Comparison of ENCODE assay signal across 8 cellular contexts in the genomic region with DNA sequence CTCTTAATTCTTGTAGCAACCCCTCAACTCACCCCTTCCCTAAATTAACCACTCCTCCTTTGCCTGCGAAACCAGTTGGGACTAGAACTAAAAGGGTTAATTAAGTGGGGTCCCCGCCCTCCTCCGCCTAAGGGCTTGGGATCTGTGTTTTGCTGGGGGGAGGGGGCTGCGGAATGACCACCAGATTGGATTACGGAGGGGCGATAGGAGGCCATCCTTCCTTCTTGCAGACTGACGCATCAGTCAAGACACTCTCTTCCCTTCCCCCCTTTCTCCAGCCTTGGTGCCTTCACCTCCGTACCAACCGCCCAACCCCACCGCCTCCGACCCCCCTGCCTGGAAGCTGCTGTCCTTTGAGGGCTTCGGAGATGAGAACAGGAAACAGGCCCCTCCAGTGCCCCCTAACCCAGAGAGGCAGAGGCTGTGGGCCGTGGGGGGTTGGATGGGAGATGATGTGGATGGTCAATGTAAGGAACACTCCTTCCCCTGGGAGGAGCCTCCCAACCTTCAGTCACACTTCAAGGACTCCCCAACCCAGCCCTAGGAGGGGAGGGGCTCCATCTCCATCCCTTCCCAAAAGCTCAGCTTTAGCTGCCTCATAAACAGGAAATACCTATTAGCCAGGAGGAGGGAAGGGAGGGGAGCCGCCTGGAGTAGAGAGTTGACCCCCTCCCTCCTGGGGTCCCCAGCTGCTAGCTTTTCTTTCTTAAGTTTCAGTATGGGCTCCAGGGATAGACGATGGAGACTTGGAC. TPM values are rescaled to one million over a fixed set of nuclear protein-coding genes. Genes with fewer than 3 reads are reported as not detected.
DNase-seq lines count a peak whose midpoint lies in the region; ATAC-seq and TF ChIP-seq lines count a peak whose summit lies in the region.

No MANE protein-coding gene starts in this region.

- H3K9me3 ChIP-seq in T-helper 17 cell (ENCODE audit: control insufficient read depth, low read length, poor library complexity, severe bottlenecking) (no peaks in the 10 kb centered on the region), upper lobe of left lung (no peaks in the 10 kb centered on the region)

- H3K4me3 ChIP-seq in GM08714 (ENCODE audit: low read length) (peak overlapping the region; percentile 81), upper lobe of left lung (peak overlapping the region; percentile 77 to 90 (median 86))

- peak in 3 of 4 donors; percentile 12 to 33 (median 24) for TF ChIP-seq POLR2A in upper lobe of left lung (IDR thresholded peaks at IDR 0.05)

- H3K27ac Mint-ChIP-seq in T-helper 17 cell (peak overlapping the region; percentile 95), endothelial cell (ENCODE audit: unreplicated experiment) (peak overlapping the region; percentile 92)

- peaks cover 42 to 47% (median 45%) of the 10 kb centered on the region in 4 donors for H3K4me1 ChIP-seq in upper lobe of left lung

- H3K4me1 Mint-ChIP-seq in T-helper 17 cell, result peaks cover 43% of the 10 kb centered on the region
- peaks cover 56% of the 10 kb centered on the region for H3K4me1 Mint-ChIP-seq in endothelial cell (ENCODE audit: unreplicated experiment)

- DNase-seq in A172 (ENCODE audit: low spot score) (peak; percentile 49), T-helper 17 cell (no peak), endothelial cell (ENCODE audit: low spot score) (peak; percentile 49), middle frontal gyrus (ENCODE audit: extremely low spot score, low spot score) (peak; percentile 46), upper lobe of left lung (peak; percentile 69 to 71), NCI-H2029 (lab: John Stamatoyannopoulos, UW) (no peak)

- H3K27ac ChIP-seq in upper lobe of left lung, result peak overlapping the region; percentile 94 to 99 (median 98)

- H3K27me3 Mint-ChIP-seq in T-helper 17 cell, result no peaks in the 10 kb centered on the region
- peaks cover 14% of the 10 kb centered on the region for H3K27me3 Mint-ChIP-seq in endothelial cell (ENCODE audit: unreplicated experiment)

- TF ChIP-seq EP300 in upper lobe of left lung (IDR thresholded peaks at IDR 0.05), result no peak

- no peaks in the 10 kb centered on the region for H3K27me3 ChIP-seq in upper lobe of left lung

- ATAC-seq in T-helper 17 cell (no peak), upper lobe of left lung (ENCODE audit: low FRiP score in 2 of 2) (peak in 1 of 2 donors; percentile 61)
- no peak for ATAC-seq in activated CD4-positive, CD25-positive, alpha-beta regulatory T cell treated with anti-CD3 and anti-CD28 coated beads, Interleukin-2, amount 50 U/mL, for 24 hours

- TF ChIP-seq CTCF in endothelial cell (IDR thresholded peaks at IDR 0.05; ENCODE audit: unreplicated experiment) (no peak), upper lobe of left lung (IDR thresholded peaks at IDR 0.05) (no peak)

- H3K4me3 Mint-ChIP-seq in T-helper 17 cell (peak overlapping the region; percentile 94), endothelial cell (ENCODE audit: unreplicated experiment) (peak overlapping the region; percentile 91)

- no peaks in the 10 kb centered on the region for H3K36me3 ChIP-seq in upper lobe of left lung

- H3K9me3 Mint-ChIP-seq in endothelial cell (ENCODE audit: unreplicated experiment), result no peaks in the 10 kb centered on the region

- no peaks in the 10 kb centered on the region for H3K36me3 Mint-ChIP-seq in T-helper 17 cell (ENCODE audit: low read depth)
- no peaks in the 10 kb centered on the region for H3K36me3 Mint-ChIP-seq in endothelial cell (ENCODE audit: low read depth, unreplicated experiment)

- 3 to 11% methylated on average over 10 to 15 of the region's 15 CpGs for WGBS in upper lobe of left lung, 2 donors

RNA-seq across cellular contexts. Expression of gene LDB1, which starts 1.0 kb away (rescaled TPM):
- 27.3 and 29.0 TPM in 2 replicates for total RNA-seq in A172 (2014; rRNA removed; shearing (Covaris generic))
- 100 to 1,000 TPM; 104 to 112 TPM for total RNA-seq in T-helper 17 cell
- 160 TPM for total RNA-seq in endothelial cell (ENCODE audit: unreplicated experiment)
- total RNA-seq in upper lobe of left lung, result 100 to 1,000 TPM in 1 of 6 donors, 10 to 100 TPM in 5; 31.5 to 243 (median 54.9) TPM

RNA-seq across cellular contexts. Expression of gene PPRC1, which starts 11.7 kb away (rescaled TPM):
- total RNA-seq in A172 (2014; rRNA removed; shearing (Covaris generic)), result 26.0 and 28.9 TPM in 2 replicates
- total RNA-seq in T-helper 17 cell, result 10 to 100 TPM; 38.3 to 41.0 TPM
- 29.9 TPM for total RNA-seq in endothelial cell (ENCODE audit: unreplicated experiment)
- 10 to 100 TPM; 29.3 to 57.6 (median 40.3) TPM for total RNA-seq in upper lobe of left lung

RNA-seq across cellular contexts. Expression of gene NOLC1, which starts 31.0 kb away (rescaled TPM):
- 77.2 and 87.7 TPM in 2 replicates for total RNA-seq in A172 (2014; rRNA removed; shearing (Covaris generic))
- 10 to 100 TPM; 46.1 to 48.0 TPM for total RNA-seq in T-helper 17 cell
- 43.2 TPM for total RNA-seq in endothelial cell (ENCODE audit: unreplicated experiment)
- 10 to 100 TPM; 21.4 to 72.8 (median 44.3) TPM for total RNA-seq in upper lobe of left lung

RNA-seq across cellular contexts. Expression of gene HPS6, which starts 56.0 kb away (rescaled TPM):
- total RNA-seq in A172 (2014; rRNA removed; shearing (Covaris generic)), result 39.7 and 49.6 TPM in 2 replicates
- total RNA-seq in T-helper 17 cell (10 to 100 TPM; 12.4 to 15.8 TPM), endothelial cell (ENCODE audit: unreplicated experiment) (25.1 TPM), upper lobe of left lung (10 to 100 TPM; 20.2 to 39.2 (median 30.1) TPM)

Comparison
In these comparisons a context has a peak if more than half of its experiments do, and no peak if none do; other contexts are left out.
1. DNase-seq: peak in A172 (single experiment), endothelial cell (single experiment), middle frontal gyrus (single experiment) and upper lobe of left lung (2 of 2); none in T-helper 17 cell (0 of 3) and NCI-H2029 (single experiment).